21 cellular contexts compared by ENCODE assay signal in genomic region chrX:47209508-47210238, GRCh38. TPM values are rescaled to one million over a fixed set of nuclear protein-coding genes. Genes with fewer than 3 reads are reported as not detected.
DNase-seq lines count a peak whose midpoint lies in the region; ATAC-seq, FAIRE-seq and TF ChIP-seq lines count a peak whose summit lies in the region.
"Had no signal": no experiment of that assay in that cellular context is flagged by ENCODE, and none has a peak within 500 bp of the region (broad histone marks: within the 10 kb centered on the region; RNA-seq: fewer than 3 reads in every experiment).

No MANE protein-coding gene starts in this region.

- FAIRE-seq in K562 (lab: Jason Lieb, UNC): no peak
- FAIRE-seq: A204.1 had no signal

- POLR2A ChIA-PET in K562 (lab: Yijun Ruan, JAX): no interaction called here

- 98% methylated on average over 11 of the region's 16 CpGs for WGBS in K562 (ENCODE audit: insufficient coverage, low coverage, missing lambda C conversion rate)

- H4K20me1 ChIP-seq in K562 (replicated peaks; ENCODE audit: control insufficient read depth, insufficient read depth, low read length): 0 out of 2 replicates have a peak, but pooled peaks cover 5% of the 10 kb centered on the region

- DNase-seq in K562 (ENCODE audit: extremely low read depth in 1 of 4, low spot score in 3 of 4) (no peak), globus pallidus (ENCODE audit: low spot score) (peak; percentile 41), right atrium auricular region (ENCODE audit: low spot score) (no peak), posterior vena cava (ENCODE audit: low spot score) (peak; percentile 58), NCI-H2081 (lab: John Stamatoyannopoulos, UW) (no peak), kidney glomerular epithelial cell (lab: John Stamatoyannopoulos, UW) (no peak), HPDE6-E6E7 (ENCODE audit: extremely low spot score) (no peak)
- DNase-seq: DMS53, GM23248, KG1, NCI-H1092, NCI-H1436, NCI-H187 treated with DMSO at 0.1 percent for 48 hours, PC-9, RPMI8226, SIG-M5, SK-N-SH had no signal

- H3K4me2 ChIP-seq in K562 (ENCODE audit: insufficient read depth, low read length): no peak overlapping the region
- H3K4me2 ChIP-seq: PC-9, SK-N-SH had no signal

- H3K27ac ChIP-seq in K562 (ENCODE audit: extremely low read depth, low read depth, low read length) (no peak overlapping the region), right atrium auricular region (peak overlapping the region; percentile 74 to 78)
- H3K27ac ChIP-seq: C4-2B, GM23248, HL-60, PC-9 had no signal

- in situ Hi-C loops in K562 (cut with MboI): no loop called here

- peaks cover 91% of the 10 kb centered on the region for H3K36me3 ChIP-seq in K562 (ENCODE audit: control insufficient read depth, insufficient read depth, low read length)
- H3K36me3 ChIP-seq in right atrium auricular region: peaks cover 98% of the 10 kb centered on the region

- H2AFZ ChIP-seq in K562 (ENCODE audit: low read depth, low read length): no peak overlapping the region
- H2AFZ ChIP-seq: GM23248, PC-9 had no signal

- BruUV-seq in K562 (replicated peaks; lab: Mats Ljungman, UMichigan): no TSS peak

- TF ChIP-seq POLR2A in K562 (conservative IDR thresholded peaks at IDR 0.05): no peak

- ATAC-seq in K562: no peak

- TF ChIP-seq CTCF in K562 (IDR thresholded peaks at IDR 0.05 in 2 of 3, conservative IDR thresholded peaks at IDR 0.05 in 1 of 3; ENCODE audit: insufficient read depth in 2 of 3, low read depth in 1 of 3, low read length in 3 of 3) (no peak), right atrium auricular region (IDR thresholded peaks at IDR 0.05) (no peak)

- CTCF ChIA-PET in K562 (lab: Yijun Ruan, JAX; ENCODE audit: low intra/inter-chr PET ratio): no interaction called here

- no peak for TF ChIP-seq RAD21 in K562 (CRISPR knock-in tag; conservative IDR thresholded peaks at IDR 0.05 in 1 of 2, IDR thresholded peaks at IDR 0.05 in 1 of 2)

- H3K4me1 ChIP-seq in K562 (replicated peaks in 1 of 2; ENCODE audit: control insufficient read depth in 2 of 2, insufficient read depth in 2 of 2, low read length in 2 of 2) (no peaks in the 10 kb centered on the region; a peak in 1 of 5 replicates), right atrium auricular region (no peaks in the 10 kb centered on the region)
- H3K4me1 ChIP-seq: HAP-1 had no signal

- H3K9me3 ChIP-seq in K562 (replicated peaks; ENCODE audit: control insufficient read depth, insufficient read depth, low read depth, low read length) (no peaks in the 10 kb centered on the region), right atrium auricular region (no peaks in the 10 kb centered on the region)
- H3K9me3 ChIP-seq: HAP-1, SK-N-SH had no signal

- H3K79me2 ChIP-seq in K562 (ENCODE audit: control insufficient read depth, insufficient read depth, low read length): no peaks in the 10 kb centered on the region

- H3K9me1 ChIP-seq in K562 (ENCODE audit: control insufficient read depth, insufficient read depth, low read length): no peaks in the 10 kb centered on the region

- H3K9ac ChIP-seq in K562 (ENCODE audit: insufficient read depth in 1 of 2, low read depth in 2 of 2, low read length in 2 of 2): no peak overlapping the region
- H3K9ac ChIP-seq: GM23248, SK-N-SH had no signal

- H3K4me3 ChIP-seq in K562 (no peak overlapping the region), right atrium auricular region (no peak overlapping the region)
- H3K4me3 ChIP-seq: GM23248, HAP-1, PC-9 had no signal

- H3K27me3 ChIP-seq in K562 (ENCODE audit: control insufficient read depth in 2 of 2, insufficient read depth in 2 of 2, low read length in 2 of 2) (no peaks in the 10 kb centered on the region), right atrium auricular region (no peaks in the 10 kb centered on the region)

- intact Hi-C loops in K562 (cut with micrococcal nuclease) (no loop called here), posterior vena cava (cut with DNase I) (no loop called here)

- TF ChIP-seq EP300 in K562 (IDR thresholded peaks at IDR 0.05; ENCODE audit: low read length): no peak

TF ChIP-seq in K562, 482 proteins besides CTCF, POLR2A, EP300 and RAD21:
- TF ChIP-seq DNMT1 (IDR thresholded peaks at IDR 0.05): no peak
- TF ChIP-seq ZFPM2 (CRISPR knock-in tag; IDR thresholded peaks at IDR 0.05): no peak
- peak; percentile 16; the same call in 1 of the 2 replicates for TF ChIP-seq RBFOX2 (IDR thresholded peaks at IDR 0.05; ENCODE audit: low read depth, low read length)
- peak; percentile 41; the same call in 1 of the 2 replicates for TF ChIP-seq POLR2G (IDR thresholded peaks at IDR 0.05; ENCODE audit: low read depth, low read length)
- no peak for TF ChIP-seq ZC3H4 (CRISPR knock-in tag; IDR thresholded peaks at IDR 0.05; ENCODE audit: borderline replicate concordance)
- no peak for TF ChIP-seq HDAC2 (IDR thresholded peaks at IDR 0.05)
- TF ChIP-seq DACH1 (IDR thresholded peaks at IDR 0.05; ENCODE audit: partially characterized antibody): no peak
- TF ChIP-seq ZBTB8A (IDR thresholded peaks at IDR 0.05; ENCODE audit: partially characterized antibody): no peak
- TF ChIP-seq MBD2 (IDR thresholded peaks at IDR 0.05; ENCODE audit: borderline replicate concordance, low read depth): no peak

RNA-seq across cellular contexts. Expression of gene CDK16, which starts 8.8 kb away (rescaled TPM):
- total RNA-seq in K562 (2011; cell fraction: chromatin; rRNA removed; ENCODE audit: low replicate concordance): 89.8 and 211 TPM in 2 replicates
- total RNA-seq in K562 (2011; cell fraction: nucleolus; rRNA removed): 119 and 125 TPM in 2 replicates
- total RNA-seq in K562 (2011; cell fraction: nucleoplasm; rRNA removed): 113 and 130 TPM in 2 replicates
- total RNA-seq in K562 (2014; rRNA removed) (50.7 and 68.5 TPM in 2 replicates), K562 (2014; rRNA removed; fragmentation: Illumina TruSeq; extraction: Trizol) (34.9 and 45.4 TPM in 2 replicates), K562 (2015; rRNA removed; fragmentation: Illumina TruSeq; extraction: Trizol) (57.5 and 60.7 TPM in 2 replicates), K562 (2021) (89.4 and 97.2 TPM in 2 replicates), right atrium auricular region (100 to 1,000 TPM; 128 to 140 TPM), posterior vena cava (10 to 100 TPM; 53.5 to 55.3 TPM)
- polyA plus RNA-seq in K562 (2011; rRNA removed) (78.1 and 104 TPM in 2 replicates), K562 (2014; fragmentation: Illumina TruSeq; extraction: Trizol) (86.0 and 104 TPM in 2 replicates), K562 (2014; fragmentation: Nextera tagmentation; extraction: Ambion mirVana) (1 to 10 TPM; 3.9 to 5.4 TPM), K562 (2014; rRNA removed) (79.7 and 90.9 TPM in 2 replicates)
- 134 and 154 TPM in 2 replicates for polyA plus RNA-seq in K562 (2011; cell fraction: cytosol; rRNA removed)
- polyA plus RNA-seq in K562 (2011; cell fraction: nucleus; rRNA removed): 448 and 526 TPM in 2 replicates
- 84.2 and 89.4 TPM in 2 replicates for polyA plus RNA-seq in K562 (2012)
- polyA minus RNA-seq in K562 (2011; rRNA and poly(A)+ RNA removed): 61.2 and 77.6 TPM in 2 replicates
- 72.5 and 107 TPM in 2 replicates for polyA minus RNA-seq in K562 (2011; cell fraction: cytosol; rRNA and poly(A)+ RNA removed)
- polyA minus RNA-seq in K562 (2011; cell fraction: nucleus; rRNA and poly(A)+ RNA removed): 63.5 and 70.4 TPM in 2 replicates

RNA-seq across cellular contexts. Expression of gene UBA1, which starts 16.0 kb away (rescaled TPM):
- total RNA-seq in K562 (2011; cell fraction: chromatin; rRNA removed; ENCODE audit: low replicate concordance): 100 and 166 TPM in 2 replicates
- total RNA-seq in K562 (2011; cell fraction: nucleolus; rRNA removed): 84.0 and 85.6 TPM in 2 replicates
- 103 and 130 TPM in 2 replicates for total RNA-seq in K562 (2011; cell fraction: nucleoplasm; rRNA removed)
- total RNA-seq in K562 (2014; rRNA removed): 96.0 and 125 TPM in 2 replicates
- 28.0 and 32.5 TPM in 2 replicates for total RNA-seq in K562 (2014; rRNA removed; fragmentation: Illumina TruSeq; extraction: Trizol)
- total RNA-seq in K562 (2015; rRNA removed; fragmentation: Illumina TruSeq; extraction: Trizol): 52.2 and 57.8 TPM in 2 replicates
- total RNA-seq in K562 (2021): 174 TPM in 2 replicates
- 93.6 and 129 TPM in 2 replicates for polyA plus RNA-seq in K562 (2011; rRNA removed)
- polyA plus RNA-seq in K562 (2011; cell fraction: cytosol; rRNA removed): 107 and 204 TPM in 2 replicates
- polyA plus RNA-seq in K562 (2011; cell fraction: nucleus; rRNA removed): 107 and 144 TPM in 2 replicates
- 139 and 174 TPM in 2 replicates for polyA plus RNA-seq in K562 (2012)
- polyA plus RNA-seq in K562 (2014; fragmentation: Illumina TruSeq; extraction: Trizol): 130 and 136 TPM in 2 replicates
- polyA plus RNA-seq in K562 (2014; fragmentation: Nextera tagmentation; extraction: Ambion mirVana): 10 to 100 TPM; 32.0 to 40.1 TPM
- polyA plus RNA-seq in K562 (2014; rRNA removed): 103 and 109 TPM in 2 replicates
- polyA minus RNA-seq in K562 (2011; rRNA and poly(A)+ RNA removed): 91.5 and 109 TPM in 2 replicates
- polyA minus RNA-seq in K562 (2011; cell fraction: cytosol; rRNA and poly(A)+ RNA removed): 93.2 and 101 TPM in 2 replicates
- 27.5 and 38.9 TPM in 2 replicates for polyA minus RNA-seq in K562 (2011; cell fraction: nucleus; rRNA and poly(A)+ RNA removed)
- 100 to 1,000 TPM; 102 to 136 TPM for total RNA-seq in right atrium auricular region
- total RNA-seq in posterior vena cava: 100 to 1,000 TPM; 151 to 179 TPM

RNA-seq across cellular contexts. Expression of gene USP11, which starts 23.1 kb away (rescaled TPM):
- total RNA-seq in K562 (2011; cell fraction: chromatin; rRNA removed; ENCODE audit: low replicate concordance): 40.9 and 111 TPM in 2 replicates
- 39.0 and 45.0 TPM in 2 replicates for total RNA-seq in K562 (2011; cell fraction: nucleolus; rRNA removed)
- total RNA-seq in K562 (2011; cell fraction: nucleoplasm; rRNA removed): 38.4 and 40.7 TPM in 2 replicates
- total RNA-seq in K562 (2014; rRNA removed): 13.8 and 15.1 TPM in 2 replicates
- 8.4 and 9.0 TPM in 2 replicates for total RNA-seq in K562 (2014; rRNA removed; fragmentation: Illumina TruSeq; extraction: Trizol)
- total RNA-seq in K562 (2015; rRNA removed; fragmentation: Illumina TruSeq; extraction: Trizol): 11.7 and 11.9 TPM in 2 replicates
- total RNA-seq in K562 (2021): 27.4 and 29.0 TPM in 2 replicates
- 9.2 and 20.7 TPM in 2 replicates for polyA plus RNA-seq in K562 (2011; rRNA removed)
- polyA plus RNA-seq in K562 (2011; cell fraction: cytosol; rRNA removed): 7.9 and 11.2 TPM in 2 replicates
- polyA plus RNA-seq in K562 (2011; cell fraction: nucleus; rRNA removed): 62.9 and 72.4 TPM in 2 replicates
- polyA plus RNA-seq in K562 (2012): 32.1 and 37.3 TPM in 2 replicates
- polyA plus RNA-seq in K562 (2014; fragmentation: Illumina TruSeq; extraction: Trizol): 18.4 and 21.3 TPM in 2 replicates
- polyA plus RNA-seq in K562 (2014; fragmentation: Nextera tagmentation; extraction: Ambion mirVana): 1 to 10 TPM; 2.5 to 5.0 TPM
- 10.1 and 12.1 TPM in 2 replicates for polyA plus RNA-seq in K562 (2014; rRNA removed)
- polyA minus RNA-seq in K562 (2011; rRNA and poly(A)+ RNA removed): 26.8 and 31.8 TPM in 2 replicates
- 22.3 and 32.7 TPM in 2 replicates for polyA minus RNA-seq in K562 (2011; cell fraction: cytosol; rRNA and poly(A)+ RNA removed)
- polyA minus RNA-seq in K562 (2011; cell fraction: nucleus; rRNA and poly(A)+ RNA removed): 24.2 and 33.0 TPM in 2 replicates
- 10 to 100 TPM; 35.2 to 63.6 TPM for total RNA-seq in right atrium auricular region
- 10 to 100 TPM; 50.2 to 61.6 TPM for total RNA-seq in posterior vena cava

Comparison
In these comparisons a context has a peak if more than half of its experiments do, and no peak if none do; other contexts are left out.
1. DNase-seq: peak in globus pallidus (single experiment) and posterior vena cava (single experiment); none in K562 (0 of 4), right atrium auricular region (single experiment), NCI-H2081 (0 of 2), kidney glomerular epithelial cell (single experiment) and HPDE6-E6E7 (single experiment).